11 cellular contexts compared by ENCODE assay signal in the genomic region with DNA sequence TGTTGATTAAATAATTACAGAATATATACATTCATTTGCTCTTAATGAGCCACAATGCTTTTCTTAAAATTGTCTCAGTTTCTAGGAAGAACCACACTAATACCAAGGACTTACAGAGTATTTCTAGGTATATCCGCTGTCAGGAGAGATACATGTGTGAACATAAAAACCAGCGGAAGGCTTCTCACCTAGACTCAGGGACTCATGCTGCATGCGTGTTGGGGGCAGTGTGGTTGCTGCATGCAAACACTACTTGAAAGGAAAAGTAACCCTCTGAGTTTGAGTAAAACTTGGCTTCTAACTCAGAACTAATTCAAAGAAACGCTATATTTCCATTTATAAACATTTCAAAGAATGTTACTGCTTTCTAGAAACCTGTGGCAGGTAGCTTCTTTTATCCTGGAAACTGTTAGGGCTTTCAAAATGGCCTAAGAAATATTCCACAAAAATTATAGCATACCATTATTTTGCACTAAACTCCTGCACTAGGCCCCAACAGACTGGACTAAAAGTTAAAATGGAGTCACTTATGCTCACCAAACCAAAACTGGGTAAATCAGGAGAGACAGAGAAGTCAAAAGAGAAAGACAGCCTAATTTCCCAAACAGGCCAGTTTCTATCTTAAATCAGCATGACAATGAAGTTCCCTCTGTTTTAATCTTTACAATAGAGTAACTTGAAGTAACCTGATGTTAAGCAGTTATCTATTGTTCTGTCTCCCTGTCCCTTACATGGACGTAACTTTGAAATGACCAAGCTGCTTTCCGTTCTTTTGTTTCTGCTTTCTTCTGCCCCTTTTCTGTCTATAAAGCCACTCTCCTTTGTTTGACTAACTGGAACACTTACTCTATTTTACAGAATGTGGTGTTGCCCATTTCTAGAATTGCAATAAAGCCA.
A peak's percentile ranks its signal among the peaks of the same experiment; 100 is the strongest.
DNase-seq lines count a peak whose midpoint lies in the region; ATAC-seq and TF ChIP-seq lines count a peak whose summit lies in the region.
"Had no signal": no experiment of that assay in that cellular context is flagged by ENCODE, and none has a peak within 500 bp of the region (broad histone marks: within the 10 kb centered on the region; RNA-seq: fewer than 3 reads in every experiment).

No MANE protein-coding gene starts in this region.

- H3K79me2 ChIP-seq in PC-9 (ENCODE audit: low read depth), result 0 out of 2 replicates have a peak, but pooled peaks cover 4% of the 10 kb centered on the region

- no TSS peak for BruUV-seq in PC-9 (replicated peaks; lab: Mats Ljungman, UMichigan)

- 92 to 94% (median 94%) methylated on average over 6 of the region's 6 CpGs for WGBS in adrenal gland, 4 donors

- H3K4me2 ChIP-seq in PC-9, result no peak overlapping the region

- peak; percentile 26 for ATAC-seq in left colon

- peak; percentile 23 for DNase-seq in activated T-cell treated with anti-CD3 and anti-CD28 coated beads for 48 hours (ENCODE audit: low read depth)
- no peak for DNase-seq in left colon
- DNase-seq in stimulated activated CD8-positive, alpha-beta memory T cell treated with anti-CD3 and anti-CD28 coated beads, Interleukin-4, amount 100 ng/mL, for 24 hours (ENCODE audit: low read depth), result peak; percentile 51
- DNase-seq in adrenal gland, result no peak
- DNase-seq in NCI-H2196 (lab: John Stamatoyannopoulos, UW; ENCODE audit: unreplicated experiment), result no peak
- DNase-seq in PC-9, result no peak
- no peak for DNase-seq in cardiac septum (ENCODE audit: low spot score)
- DNase-seq: DMS79 treated with DMSO at 0.1 percent for 48 hours, NCI-H2081 treated with DMSO at 0.1 percent for 48 hours, stomach had no signal

- H3K27me3 ChIP-seq in adrenal gland, result no peaks in the 10 kb centered on the region
- no peaks in the 10 kb centered on the region for H3K27me3 ChIP-seq in PC-9 (ENCODE audit: insufficient read depth, low read depth)
- H3K27me3 ChIP-seq: stomach had no signal

- peaks cover 59% of the 10 kb centered on the region for H3K36me3 Mint-ChIP-seq in T-helper 1 cell treated with Interleukin-12 subunit alpha and Interleukin-12 subunit beta and Interleukin-4 antibody, amounts not matched to agents 30 μg/mL and 1 μg/mL, for 36 hours (ENCODE audit: low read depth)

- H3K4me1 ChIP-seq in adrenal gland (replicated peaks in 1 of 2), result peaks cover 6 to 13% of the 10 kb centered on the region in 2 donors
- H3K4me1 ChIP-seq in PC-9 (replicated peaks; ENCODE audit: insufficient read depth), result no peaks in the 10 kb centered on the region

- H3K9me2 ChIP-seq in PC-9 (ENCODE audit: insufficient read depth), result no peaks in the 10 kb centered on the region

- peak overlapping the region; percentile 93 for H3K27ac Mint-ChIP-seq in T-helper 1 cell treated with Interleukin-12 subunit alpha and Interleukin-12 subunit beta and Interleukin-4 antibody, amounts not matched to agents 30 μg/mL and 1 μg/mL, for 36 hours

- CTCF ChIA-PET in PC-9 (lab: Charles Lee), result no interaction called here

- H3K4me1 Mint-ChIP-seq in T-helper 1 cell treated with Interleukin-12 subunit alpha and Interleukin-12 subunit beta and Interleukin-4 antibody, amounts not matched to agents 30 μg/mL and 1 μg/mL, for 36 hours (ENCODE audit: low read depth), result peaks cover 85% of the 10 kb centered on the region

- no peak for TF ChIP-seq CTCF in adrenal gland (IDR thresholded peaks at IDR 0.05)
- no peak for TF ChIP-seq CTCF in PC-9 (conservative IDR thresholded peaks at IDR 0.05)

- H3K9me3 ChIP-seq in adrenal gland (replicated peaks in 1 of 3), result no peaks in the 10 kb centered on the region
- H3K9me3 ChIP-seq in PC-9 (ENCODE audit: insufficient read depth, low read depth), result no peaks in the 10 kb centered on the region
- H3K9me3 ChIP-seq: stomach had no signal

- H3K36me3 ChIP-seq in adrenal gland (replicated peaks in 1 of 2) (no peaks in the 10 kb centered on the region), PC-9 (ENCODE audit: low read depth) (0 out of 2 replicates have a peak, but pooled peaks cover 2% of the 10 kb centered on the region)
- H3K36me3 ChIP-seq: stomach had no signal

- TF ChIP-seq POLR2A in adrenal gland (IDR thresholded peaks at IDR 0.05), result no peak

- H3K27ac ChIP-seq in adrenal gland (no peak overlapping the region), PC-9 (no peak overlapping the region)

- H3K9me3 Mint-ChIP-seq in T-helper 1 cell treated with Interleukin-12 subunit alpha and Interleukin-12 subunit beta and Interleukin-4 antibody, amounts not matched to agents 30 μg/mL and 1 μg/mL, for 36 hours, result peaks cover 14% of the 10 kb centered on the region

- H3K27me3 Mint-ChIP-seq in T-helper 1 cell treated with Interleukin-12 subunit alpha and Interleukin-12 subunit beta and Interleukin-4 antibody, amounts not matched to agents 30 μg/mL and 1 μg/mL, for 36 hours (ENCODE audit: low read depth), result no peaks in the 10 kb centered on the region

- intact Hi-C loops in left colon (cut with DNase I, micrococcal nuclease) (no loop called here), adrenal gland (cut with DNase I) (loop anchor here in 1 of 2 donors (10.0 kb wide), 1 partner anchor 51 kb away; no protein-coding TSS in a partner anchor), PC-9 (cut with micrococcal nuclease; ENCODE audit: unreplicated experiment) (no loop called here), cardiac septum (cut with DNase I) (no loop called here)

- no peaks in the 10 kb centered on the region for H4K20me1 ChIP-seq in PC-9 (ENCODE audit: insufficient read depth)

- H3K4me3 ChIP-seq in adrenal gland (no peak overlapping the region), PC-9 (no peak overlapping the region)
- H3K4me3 ChIP-seq: stomach had no signal

- POLR2A ChIA-PET in PC-9 (lab: Charles Lee; ENCODE audit: unreplicated experiment), result no interaction called here

- peak overlapping the region; percentile 52 for H3K4me3 Mint-ChIP-seq in T-helper 1 cell treated with Interleukin-12 subunit alpha and Interleukin-12 subunit beta and Interleukin-4 antibody, amounts not matched to agents 30 μg/mL and 1 μg/mL, for 36 hours

- H2AFZ ChIP-seq in PC-9, result no peak overlapping the region

- no peaks in the 10 kb centered on the region for H3F3A ChIP-seq in PC-9 (ENCODE audit: insufficient read depth, low read depth)

Comparison
In these comparisons a context has a peak if more than half of its experiments do, and no peak if none do; other contexts are left out.
1. DNase-seq: peak in activated T-cell treated with anti-CD3 and anti-CD28 coated beads for 48 hours (single experiment) and stimulated activated CD8-positive, alpha-beta memory T cell treated with anti-CD3 and anti-CD28 coated beads, Interleukin-4, amount 100 ng/mL, for 24 hours (single experiment); none in left colon (0 of 2), adrenal gland (0 of 7), NCI-H2196 (single experiment), PC-9 (0 of 2) and cardiac septum (single experiment).